Comparison of ENCODE assay signal across 1 cellular context in the genomic region with DNA sequence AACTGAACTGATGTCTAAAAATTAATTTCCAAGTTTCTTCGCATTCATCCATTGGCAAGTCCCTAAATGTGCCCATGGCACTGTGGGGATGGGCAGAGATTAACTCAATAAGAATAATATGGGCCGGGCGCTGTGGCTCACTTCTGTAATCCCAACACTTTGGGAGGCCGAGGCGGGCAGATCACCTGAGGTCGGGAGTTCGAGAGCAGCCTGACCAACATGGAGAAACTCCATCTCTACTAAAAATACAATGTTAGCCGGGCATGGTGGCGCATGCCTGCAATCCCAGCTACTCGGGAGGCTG.
TF ChIP-seq lines count a peak whose summit lies in the region.

No MANE protein-coding gene starts in this region.

TF ChIP-seq in HCT116, 20 proteins besides CTCF, POLR2A, EP300 and RAD21:
- 0 out of 2 replicates have a peak, but pooled peaks have one; percentile 11 for TF ChIP-seq SIN3A (IDR thresholded peaks at IDR 0.05; ENCODE audit: low read depth)
TF ChIP-seq in HCT116: peak in this region for 1; not testable (repeated sequence) for 19.
